ENCODE assay signal across 29 cellular contexts in the genomic region with DNA sequence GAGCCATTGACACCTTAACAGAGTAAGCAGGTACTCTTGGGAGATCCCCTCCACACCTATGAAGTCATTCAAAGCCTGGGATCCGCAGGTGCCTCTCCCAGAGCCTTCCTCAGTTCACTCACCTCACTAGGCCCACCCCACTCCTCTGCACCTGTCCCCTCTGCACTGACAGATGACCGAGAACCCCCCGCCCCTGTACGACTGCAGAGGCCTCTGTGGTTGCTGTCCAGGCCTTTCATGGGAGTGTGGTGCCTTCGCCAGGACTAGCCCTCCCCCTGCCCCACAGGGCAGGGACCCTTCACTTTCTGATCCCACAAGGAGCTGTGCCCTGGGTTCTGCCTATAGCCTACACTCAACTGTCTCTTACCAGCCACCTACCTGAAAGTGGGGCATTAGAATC.
"Had no signal": no experiment of that assay in that cellular context is flagged by ENCODE, and none has a peak within 500 bp of the region (broad histone marks: within the 10 kb centered on the region; RNA-seq: fewer than 3 reads in every experiment).

No MANE protein-coding gene starts in this region.

- H3K4me3 Mint-ChIP-seq: activated B cell treated with CpG ODN at 0.5 μM for 24 hours; activated CD8-positive, alpha-beta T cell treated with anti-CD3 and anti-CD28 coated beads for 36 hours; activated naive CD8-positive, alpha-beta T cell; activated T-cell treated with anti-CD3 and anti-CD28 coated beads, Interleukin-2, amount 50 U/mL, for 24 hours; activated T-cell treated with anti-CD3 and anti-CD28 coated beads, Interleukin-2, amount 50 U/mL, for 72 hours; central memory CD8-positive, alpha-beta T cell; dendritic cell treated with granulocyte-macrophage colony-stimulating factor and Interleukin-4, amounts not matched to agents 40 ng/mL and 50 ng/mL, for 4 days; endodermal cell; T-helper 17 cell; T-helper 2 cell treated with Interferon-gamma antibody and Interleukin-4, amounts not matched to agents 5 μg/mL and 100 μg/mL, for 36 hours had no signal

- H3K27ac Mint-ChIP-seq: activated B cell treated with CpG ODN at 0.5 μM for 24 hours; activated CD8-positive, alpha-beta T cell treated with anti-CD3 and anti-CD28 coated beads for 36 hours; activated naive CD8-positive, alpha-beta T cell; activated T-cell treated with anti-CD3 and anti-CD28 coated beads, Interleukin-2, amount 50 U/mL, for 24 hours; activated T-cell treated with anti-CD3 and anti-CD28 coated beads, Interleukin-2, amount 50 U/mL, for 72 hours; dendritic cell treated with granulocyte-macrophage colony-stimulating factor and Interleukin-4, amounts not matched to agents 40 ng/mL and 50 ng/mL, for 4 days; endodermal cell; T-helper 17 cell; T-helper 2 cell treated with Interferon-gamma antibody and Interleukin-4, amounts not matched to agents 5 μg/mL and 100 μg/mL, for 36 hours had no signal

- H3K9me3 Mint-ChIP-seq: activated B cell treated with CpG ODN at 0.5 μM for 24 hours; activated CD8-positive, alpha-beta T cell treated with anti-CD3 and anti-CD28 coated beads for 36 hours; activated T-cell treated with anti-CD3 and anti-CD28 coated beads, Interleukin-2, amount 50 U/mL, for 24 hours; activated T-cell treated with anti-CD3 and anti-CD28 coated beads, Interleukin-2, amount 50 U/mL, for 72 hours; central memory CD8-positive, alpha-beta T cell; dendritic cell treated with granulocyte-macrophage colony-stimulating factor and Interleukin-4, amounts not matched to agents 40 ng/mL and 50 ng/mL, for 4 days; endodermal cell; T-helper 2 cell treated with Interferon-gamma antibody and Interleukin-4, amounts not matched to agents 5 μg/mL and 100 μg/mL, for 36 hours had no signal

- DNase-seq: activated B cell treated with CpG ODN at 0.5 μM for 24 hours; activated CD4-positive, alpha-beta T cell treated with anti-CD3 and anti-CD28 coated beads for 48 hours; activated CD4-positive, alpha-beta T cell treated with anti-CD3 and anti-CD28 coated beads, Interleukin-2, amount 50 U/mL, for 1 hour; activated CD4-positive, alpha-beta T cell treated with anti-CD3 and anti-CD28 coated beads, Interleukin-2, amount 50 U/mL, for 48 hours; activated CD8-positive, alpha-beta memory T cell treated with anti-CD3 and anti-CD28 coated beads for 24 hours; activated CD8-positive, alpha-beta T cell treated with anti-CD3 and anti-CD28 coated beads for 36 hours; activated gamma-delta T cell; activated naive CD4-positive, alpha-beta T cell treated with anti-CD3 and anti-CD28 coated beads, Interleukin-2, amount 50 U/mL, for 16 hours; activated naive CD4-positive, alpha-beta T cell treated with Interleukin-2 at 50 U/mL for 16 hours; activated T-cell treated with anti-CD3 and anti-CD28 coated beads for 4 hours; activated T-cell treated with anti-CD3 and anti-CD28 coated beads, Interleukin-2, amount 50 U/mL, for 24 hours; activated T-cell treated with anti-CD3 and anti-CD28 coated beads, Interleukin-2, amount 50 U/mL, for 72 hours; amniotic stem cell; anterior cingulate cortex; brain microvascular endothelial cell; dorsolateral prefrontal cortex; effector memory CD4-positive, alpha-beta T cell; endodermal cell; foreskin fibroblast; T-helper 1 cell; T-helper 17 cell; T1000; WERI-Rb-1 had no signal

- H3K36me3 Mint-ChIP-seq: activated naive CD8-positive, alpha-beta T cell had no signal

- H3K27me3 Mint-ChIP-seq: activated naive CD8-positive, alpha-beta T cell; central memory CD8-positive, alpha-beta T cell had no signal

- H3K4me1 Mint-ChIP-seq: activated B cell treated with CpG ODN at 0.5 μM for 24 hours; central memory CD8-positive, alpha-beta T cell had no signal

- ATAC-seq: activated CD4-positive, CD25-positive, alpha-beta regulatory T cell treated with anti-CD3 and anti-CD28 coated beads, Interleukin-2, amount 50 U/mL, for 24 hours; activated CD8-positive, alpha-beta T cell treated with anti-CD3 and anti-CD28 coated beads for 36 hours; esophagus mucosa; T-helper 17 cell had no signal
